In genomic region chr4:15654556-15655222, GRCh38 we compare ENCODE assay signal across 8 cellular contexts. TPM values are rescaled to one million over a fixed set of nuclear protein-coding genes. Genes with fewer than 3 reads are reported as not detected.
A peak's percentile ranks its signal among the peaks of the same experiment; 100 is the strongest.
DNase-seq lines count a peak whose midpoint lies in the region; ATAC-seq, FAIRE-seq and TF ChIP-seq lines count a peak whose summit lies in the region.

No MANE protein-coding gene starts in this region.

- peak overlapping the region; percentile 76 for H3K9ac ChIP-seq in HUES48 (ENCODE audit: low read depth, low read length)

- no peaks in the 10 kb centered on the region for H3K36me3 ChIP-seq in HUES48 (ENCODE audit: control insufficient read depth, insufficient read depth, low read length)
- no peaks in the 10 kb centered on the region for H3K36me3 ChIP-seq in lower lobe of right lung

- no peak for FAIRE-seq in urothelium cell line (lab: Jason Lieb, UNC)

- H3K4me3 ChIP-seq in HUES48 (ENCODE audit: low read depth, low read length) = peak overlapping the region; percentile 91
- peak overlapping the region; percentile 68 for H3K4me3 ChIP-seq in lower lobe of right lung

- H3K9me3 Mint-ChIP-seq in dendritic cell treated with granulocyte-macrophage colony-stimulating factor and Interleukin-4, amounts not matched to agents 40 ng/mL and 50 ng/mL, for 4 days = no peaks in the 10 kb centered on the region

- H3K9me3 ChIP-seq in HUES48 (ENCODE audit: control insufficient read depth, insufficient read depth, low read length) (no peaks in the 10 kb centered on the region), lower lobe of right lung (no peaks in the 10 kb centered on the region)

- peak; percentile 44 for ATAC-seq in GM21526 (IDR thresholded peaks at IDR 0.05; ENCODE audit: low FRiP score, unreplicated experiment)
- ATAC-seq in lower lobe of right lung = peak; percentile 70 to 78

- no peak for TF ChIP-seq CTCF in VCaP (conservative IDR thresholded peaks at IDR 0.05)
- TF ChIP-seq CTCF in lower lobe of right lung (IDR thresholded peaks at IDR 0.05) = no peak

- H3K27me3 ChIP-seq in HUES48 (ENCODE audit: control insufficient read depth, insufficient read depth, low read length) (no peaks in the 10 kb centered on the region), lower lobe of right lung (ENCODE audit: low read depth) (no peaks in the 10 kb centered on the region)

- H3K4me1 ChIP-seq in HUES48 (ENCODE audit: control insufficient read depth, insufficient read depth, low read length) (peaks cover 37% of the 10 kb centered on the region), lower lobe of right lung (peaks cover 43% of the 10 kb centered on the region)

- H3K27ac ChIP-seq in HUES48 (ENCODE audit: low read depth, low read length) (peak overlapping the region; percentile 94), VCaP (peak overlapping the region; percentile 95), lower lobe of right lung (peak overlapping the region; percentile 99)

- peak overlapping the region; percentile 99 for H3K27ac Mint-ChIP-seq in dendritic cell treated with granulocyte-macrophage colony-stimulating factor and Interleukin-4, amounts not matched to agents 40 ng/mL and 50 ng/mL, for 4 days

- DNase-seq in EH (ENCODE audit: low read depth) (peak; percentile 56), lower lobe of right lung (peak; percentile 67), urothelium cell line (ENCODE audit: low spot score) (no peak)
- peak; percentile 14 to 22 (median 15) for DNase-seq in stimulated activated CD4-positive, alpha-beta T cell treated with anti-CD3 and anti-CD28 coated beads, TNF-alpha, amount 100 ng/mL, for 4 hours (ENCODE audit: low read depth in 3 of 3)

- no peaks in the 10 kb centered on the region for H3K27me3 Mint-ChIP-seq in dendritic cell treated with granulocyte-macrophage colony-stimulating factor and Interleukin-4, amounts not matched to agents 40 ng/mL and 50 ng/mL, for 4 days

- peaks cover 62% of the 10 kb centered on the region for H3K4me1 Mint-ChIP-seq in dendritic cell treated with granulocyte-macrophage colony-stimulating factor and Interleukin-4, amounts not matched to agents 40 ng/mL and 50 ng/mL, for 4 days (ENCODE audit: low read depth)

- peaks cover 13% of the 10 kb centered on the region for H3K36me3 Mint-ChIP-seq in dendritic cell treated with granulocyte-macrophage colony-stimulating factor and Interleukin-4, amounts not matched to agents 40 ng/mL and 50 ng/mL, for 4 days (ENCODE audit: low read depth)

- intact Hi-C loops in dendritic cell treated with granulocyte-macrophage colony-stimulating factor and Interleukin-4, amounts not matched to agents 40 ng/mL and 50 ng/mL, for 4 days (cut with micrococcal nuclease) = loop anchor here (1.0 to 10.0 kb wide), 3 partner anchors 27 to 417 kb away; partner anchors contain the start of gene FAM200B
- intact Hi-C loops in lower lobe of right lung (cut with DNase I) = no loop called here

- peak overlapping the region; percentile 99 for H3K4me3 Mint-ChIP-seq in dendritic cell treated with granulocyte-macrophage colony-stimulating factor and Interleukin-4, amounts not matched to agents 40 ng/mL and 50 ng/mL, for 4 days

RNA-seq across cellular contexts. Expression of gene FBXL5, which starts 0.5 kb away (rescaled TPM):
- 113 TPM for total RNA-seq in lower lobe of right lung

RNA-seq across cellular contexts. Expression of gene FAM200B, which starts 26.9 kb away (rescaled TPM):
- 35.3 TPM for total RNA-seq in lower lobe of right lung

RNA-seq across cellular contexts. Expression of gene BST1, which starts 48.2 kb away (rescaled TPM):
- total RNA-seq in lower lobe of right lung = 17.8 TPM
